Comparison of ENCODE assay signal across 1 cellular context in the genomic region with DNA sequence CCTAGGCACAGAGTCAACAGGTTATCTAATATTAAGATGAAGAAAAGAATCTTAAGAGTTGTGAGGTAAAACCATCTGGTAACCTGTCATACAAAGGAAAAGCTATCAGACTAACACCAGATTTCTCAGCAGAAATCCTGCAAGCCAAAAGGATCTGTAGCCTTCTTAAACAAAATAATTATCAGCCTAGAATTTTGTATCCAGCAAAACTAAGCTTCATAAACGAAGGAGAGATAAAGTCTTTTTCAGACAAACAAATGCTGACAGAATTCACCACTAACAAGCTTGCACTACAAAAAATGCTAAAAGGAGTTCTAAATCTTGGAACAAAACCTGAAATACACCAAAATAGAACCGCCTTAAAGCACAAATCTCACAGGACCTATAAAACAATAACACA.
TF ChIP-seq lines count a peak whose summit lies in the region.

No MANE protein-coding gene starts in this region.

TF ChIP-seq in WTC11, 78 proteins besides CTCF, POLR2A, EP300 and RAD21 (continued from another document):
- TF ChIP-seq, protein P1, sequence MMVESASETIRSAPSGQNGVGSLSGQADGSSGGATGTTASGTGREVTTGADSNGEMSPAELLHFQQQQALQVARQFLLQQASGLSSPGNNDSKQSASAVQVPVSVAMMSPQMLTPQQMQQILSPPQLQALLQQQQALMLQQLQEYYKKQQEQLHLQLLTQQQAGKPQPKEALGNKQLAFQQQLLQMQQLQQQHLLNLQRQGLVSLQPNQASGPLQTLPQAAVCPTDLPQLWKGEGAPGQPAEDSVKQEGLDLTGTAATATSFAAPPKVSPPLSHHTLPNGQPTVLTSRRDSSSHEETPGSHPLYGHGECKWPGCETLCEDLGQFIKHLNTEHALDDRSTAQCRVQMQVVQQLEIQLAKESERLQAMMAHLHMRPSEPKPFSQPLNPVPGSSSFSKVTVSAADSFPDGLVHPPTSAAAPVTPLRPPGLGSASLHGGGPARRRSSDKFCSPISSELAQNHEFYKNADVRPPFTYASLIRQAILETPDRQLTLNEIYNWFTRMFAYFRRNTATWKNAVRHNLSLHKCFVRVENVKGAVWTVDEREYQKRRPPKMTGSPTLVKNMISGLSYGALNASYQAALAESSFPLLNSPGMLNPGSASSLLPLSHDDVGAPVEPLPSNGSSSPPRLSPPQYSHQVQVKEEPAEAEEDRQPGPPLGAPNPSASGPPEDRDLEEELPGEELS (CRISPR knock-in tag; IDR thresholded peaks at IDR 0.05), result no peak
- TF ChIP-seq ESRRA (CRISPR knock-in tag; IDR thresholded peaks at IDR 0.05; ENCODE audit: borderline replicate concordance) (no peak), EMX1 (CRISPR knock-in tag; IDR thresholded peaks at IDR 0.05) (no peak), ZNF232 (CRISPR knock-in tag; IDR thresholded peaks at IDR 0.05) (no peak), CREB1 (CRISPR knock-in tag; IDR thresholded peaks at IDR 0.05) (no peak), JAZF1 (CRISPR knock-in tag; IDR thresholded peaks at IDR 0.05) (no peak), MXD4 (CRISPR knock-in tag; IDR thresholded peaks at IDR 0.05; ENCODE audit: borderline replicate concordance) (no peak), SOX15 (CRISPR knock-in tag; IDR thresholded peaks at IDR 0.05) (no peak)
- TF ChIP-seq, protein P2, sequence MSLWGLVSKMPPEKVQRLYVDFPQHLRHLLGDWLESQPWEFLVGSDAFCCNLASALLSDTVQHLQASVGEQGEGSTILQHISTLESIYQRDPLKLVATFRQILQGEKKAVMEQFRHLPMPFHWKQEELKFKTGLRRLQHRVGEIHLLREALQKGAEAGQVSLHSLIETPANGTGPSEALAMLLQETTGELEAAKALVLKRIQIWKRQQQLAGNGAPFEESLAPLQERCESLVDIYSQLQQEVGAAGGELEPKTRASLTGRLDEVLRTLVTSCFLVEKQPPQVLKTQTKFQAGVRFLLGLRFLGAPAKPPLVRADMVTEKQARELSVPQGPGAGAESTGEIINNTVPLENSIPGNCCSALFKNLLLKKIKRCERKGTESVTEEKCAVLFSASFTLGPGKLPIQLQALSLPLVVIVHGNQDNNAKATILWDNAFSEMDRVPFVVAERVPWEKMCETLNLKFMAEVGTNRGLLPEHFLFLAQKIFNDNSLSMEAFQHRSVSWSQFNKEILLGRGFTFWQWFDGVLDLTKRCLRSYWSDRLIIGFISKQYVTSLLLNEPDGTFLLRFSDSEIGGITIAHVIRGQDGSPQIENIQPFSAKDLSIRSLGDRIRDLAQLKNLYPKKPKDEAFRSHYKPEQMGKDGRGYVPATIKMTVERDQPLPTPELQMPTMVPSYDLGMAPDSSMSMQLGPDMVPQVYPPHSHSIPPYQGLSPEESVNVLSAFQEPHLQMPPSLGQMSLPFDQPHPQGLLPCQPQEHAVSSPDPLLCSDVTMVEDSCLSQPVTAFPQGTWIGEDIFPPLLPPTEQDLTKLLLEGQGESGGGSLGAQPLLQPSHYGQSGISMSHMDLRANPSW (CRISPR knock-in tag; conservative IDR thresholded peaks at IDR 0.05; ENCODE audit: low read depth), result no peak
- TF ChIP-seq, protein P3, sequence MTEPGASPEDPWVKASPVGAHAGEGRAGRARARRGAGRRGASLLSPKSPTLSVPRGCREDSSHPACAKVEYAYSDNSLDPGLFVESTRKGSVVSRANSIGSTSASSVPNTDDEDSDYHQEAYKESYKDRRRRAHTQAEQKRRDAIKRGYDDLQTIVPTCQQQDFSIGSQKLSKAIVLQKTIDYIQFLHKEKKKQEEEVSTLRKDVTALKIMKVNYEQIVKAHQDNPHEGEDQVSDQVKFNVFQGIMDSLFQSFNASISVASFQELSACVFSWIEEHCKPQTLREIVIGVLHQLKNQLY (CRISPR knock-in tag; IDR thresholded peaks at IDR 0.05), result no peak
- TF ChIP-seq, protein P4, sequence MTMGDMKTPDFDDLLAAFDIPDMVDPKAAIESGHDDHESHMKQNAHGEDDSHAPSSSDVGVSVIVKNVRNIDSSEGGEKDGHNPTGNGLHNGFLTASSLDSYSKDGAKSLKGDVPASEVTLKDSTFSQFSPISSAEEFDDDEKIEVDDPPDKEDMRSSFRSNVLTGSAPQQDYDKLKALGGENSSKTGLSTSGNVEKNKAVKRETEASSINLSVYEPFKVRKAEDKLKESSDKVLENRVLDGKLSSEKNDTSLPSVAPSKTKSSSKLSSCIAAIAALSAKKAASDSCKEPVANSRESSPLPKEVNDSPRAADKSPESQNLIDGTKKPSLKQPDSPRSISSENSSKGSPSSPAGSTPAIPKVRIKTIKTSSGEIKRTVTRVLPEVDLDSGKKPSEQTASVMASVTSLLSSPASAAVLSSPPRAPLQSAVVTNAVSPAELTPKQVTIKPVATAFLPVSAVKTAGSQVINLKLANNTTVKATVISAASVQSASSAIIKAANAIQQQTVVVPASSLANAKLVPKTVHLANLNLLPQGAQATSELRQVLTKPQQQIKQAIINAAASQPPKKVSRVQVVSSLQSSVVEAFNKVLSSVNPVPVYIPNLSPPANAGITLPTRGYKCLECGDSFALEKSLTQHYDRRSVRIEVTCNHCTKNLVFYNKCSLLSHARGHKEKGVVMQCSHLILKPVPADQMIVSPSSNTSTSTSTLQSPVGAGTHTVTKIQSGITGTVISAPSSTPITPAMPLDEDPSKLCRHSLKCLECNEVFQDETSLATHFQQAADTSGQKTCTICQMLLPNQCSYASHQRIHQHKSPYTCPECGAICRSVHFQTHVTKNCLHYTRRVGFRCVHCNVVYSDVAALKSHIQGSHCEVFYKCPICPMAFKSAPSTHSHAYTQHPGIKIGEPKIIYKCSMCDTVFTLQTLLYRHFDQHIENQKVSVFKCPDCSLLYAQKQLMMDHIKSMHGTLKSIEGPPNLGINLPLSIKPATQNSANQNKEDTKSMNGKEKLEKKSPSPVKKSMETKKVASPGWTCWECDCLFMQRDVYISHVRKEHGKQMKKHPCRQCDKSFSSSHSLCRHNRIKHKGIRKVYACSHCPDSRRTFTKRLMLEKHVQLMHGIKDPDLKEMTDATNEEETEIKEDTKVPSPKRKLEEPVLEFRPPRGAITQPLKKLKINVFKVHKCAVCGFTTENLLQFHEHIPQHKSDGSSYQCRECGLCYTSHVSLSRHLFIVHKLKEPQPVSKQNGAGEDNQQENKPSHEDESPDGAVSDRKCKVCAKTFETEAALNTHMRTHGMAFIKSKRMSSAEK (CRISPR knock-in tag; IDR thresholded peaks at IDR 0.05; ENCODE audit: borderline replicate concordance), result no peak
- TF ChIP-seq, protein P5, sequence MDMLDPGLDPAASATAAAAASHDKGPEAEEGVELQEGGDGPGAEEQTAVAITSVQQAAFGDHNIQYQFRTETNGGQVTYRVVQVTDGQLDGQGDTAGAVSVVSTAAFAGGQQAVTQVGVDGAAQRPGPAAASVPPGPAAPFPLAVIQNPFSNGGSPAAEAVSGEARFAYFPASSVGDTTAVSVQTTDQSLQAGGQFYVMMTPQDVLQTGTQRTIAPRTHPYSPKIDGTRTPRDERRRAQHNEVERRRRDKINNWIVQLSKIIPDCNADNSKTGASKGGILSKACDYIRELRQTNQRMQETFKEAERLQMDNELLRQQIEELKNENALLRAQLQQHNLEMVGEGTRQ (CRISPR knock-in tag; IDR thresholded peaks at IDR 0.05), result no peak
- TF ChIP-seq, protein P6, sequence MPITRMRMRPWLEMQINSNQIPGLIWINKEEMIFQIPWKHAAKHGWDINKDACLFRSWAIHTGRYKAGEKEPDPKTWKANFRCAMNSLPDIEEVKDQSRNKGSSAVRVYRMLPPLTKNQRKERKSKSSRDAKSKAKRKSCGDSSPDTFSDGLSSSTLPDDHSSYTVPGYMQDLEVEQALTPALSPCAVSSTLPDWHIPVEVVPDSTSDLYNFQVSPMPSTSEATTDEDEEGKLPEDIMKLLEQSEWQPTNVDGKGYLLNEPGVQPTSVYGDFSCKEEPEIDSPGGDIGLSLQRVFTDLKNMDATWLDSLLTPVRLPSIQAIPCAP (CRISPR knock-in tag; IDR thresholded peaks at IDR 0.05), result no peak
